In the genomic region with DNA sequence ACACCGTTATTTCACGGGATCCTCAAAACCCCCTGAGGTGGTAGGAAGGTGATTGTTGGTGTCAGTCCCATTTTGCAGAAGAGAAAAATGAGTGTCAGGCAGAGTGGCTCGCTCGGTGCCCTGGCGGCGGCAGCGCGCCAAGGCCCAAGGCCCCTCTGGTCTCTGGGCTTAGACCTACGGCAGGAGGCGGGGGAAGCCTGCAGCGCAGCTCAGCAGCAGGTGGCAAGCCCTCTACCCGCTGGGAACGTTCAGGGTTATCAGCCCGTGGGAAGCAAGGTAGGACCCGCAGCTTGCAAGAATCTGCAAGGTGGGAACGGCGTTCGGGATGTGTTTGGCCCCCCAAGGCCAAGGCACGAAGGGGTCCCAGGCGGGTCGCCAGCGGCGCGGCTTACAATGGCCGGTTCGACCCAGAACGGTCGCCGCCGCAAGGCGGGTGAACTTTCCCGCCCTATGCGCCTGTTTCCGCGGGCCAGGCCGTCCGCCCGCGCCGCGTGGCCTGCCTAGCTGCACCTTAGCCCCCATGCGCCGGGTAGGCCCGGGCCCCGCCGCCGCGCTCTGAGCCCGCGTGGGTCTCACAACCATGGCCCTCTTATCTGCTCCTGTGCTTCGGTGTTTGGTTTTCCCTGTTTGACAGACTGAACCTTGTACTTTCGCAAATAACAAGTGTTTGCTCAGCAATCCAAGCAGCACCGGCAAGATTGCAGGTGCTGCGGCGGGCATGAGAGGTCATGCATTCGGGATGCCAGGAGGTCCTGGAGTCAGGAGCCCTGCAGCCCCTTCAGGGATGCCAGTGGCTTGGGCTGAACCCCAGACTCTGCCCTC, we compare ENCODE assay signal across 1 cellular context.
TF ChIP-seq lines count a peak whose summit lies in the region.

No MANE protein-coding gene starts in this region.

TF ChIP-seq in HepG2, 621 proteins besides CTCF, POLR2A, EP300 and RAD21 (continued from another document and continues in another):
- TF ChIP-seq, protein P1, sequence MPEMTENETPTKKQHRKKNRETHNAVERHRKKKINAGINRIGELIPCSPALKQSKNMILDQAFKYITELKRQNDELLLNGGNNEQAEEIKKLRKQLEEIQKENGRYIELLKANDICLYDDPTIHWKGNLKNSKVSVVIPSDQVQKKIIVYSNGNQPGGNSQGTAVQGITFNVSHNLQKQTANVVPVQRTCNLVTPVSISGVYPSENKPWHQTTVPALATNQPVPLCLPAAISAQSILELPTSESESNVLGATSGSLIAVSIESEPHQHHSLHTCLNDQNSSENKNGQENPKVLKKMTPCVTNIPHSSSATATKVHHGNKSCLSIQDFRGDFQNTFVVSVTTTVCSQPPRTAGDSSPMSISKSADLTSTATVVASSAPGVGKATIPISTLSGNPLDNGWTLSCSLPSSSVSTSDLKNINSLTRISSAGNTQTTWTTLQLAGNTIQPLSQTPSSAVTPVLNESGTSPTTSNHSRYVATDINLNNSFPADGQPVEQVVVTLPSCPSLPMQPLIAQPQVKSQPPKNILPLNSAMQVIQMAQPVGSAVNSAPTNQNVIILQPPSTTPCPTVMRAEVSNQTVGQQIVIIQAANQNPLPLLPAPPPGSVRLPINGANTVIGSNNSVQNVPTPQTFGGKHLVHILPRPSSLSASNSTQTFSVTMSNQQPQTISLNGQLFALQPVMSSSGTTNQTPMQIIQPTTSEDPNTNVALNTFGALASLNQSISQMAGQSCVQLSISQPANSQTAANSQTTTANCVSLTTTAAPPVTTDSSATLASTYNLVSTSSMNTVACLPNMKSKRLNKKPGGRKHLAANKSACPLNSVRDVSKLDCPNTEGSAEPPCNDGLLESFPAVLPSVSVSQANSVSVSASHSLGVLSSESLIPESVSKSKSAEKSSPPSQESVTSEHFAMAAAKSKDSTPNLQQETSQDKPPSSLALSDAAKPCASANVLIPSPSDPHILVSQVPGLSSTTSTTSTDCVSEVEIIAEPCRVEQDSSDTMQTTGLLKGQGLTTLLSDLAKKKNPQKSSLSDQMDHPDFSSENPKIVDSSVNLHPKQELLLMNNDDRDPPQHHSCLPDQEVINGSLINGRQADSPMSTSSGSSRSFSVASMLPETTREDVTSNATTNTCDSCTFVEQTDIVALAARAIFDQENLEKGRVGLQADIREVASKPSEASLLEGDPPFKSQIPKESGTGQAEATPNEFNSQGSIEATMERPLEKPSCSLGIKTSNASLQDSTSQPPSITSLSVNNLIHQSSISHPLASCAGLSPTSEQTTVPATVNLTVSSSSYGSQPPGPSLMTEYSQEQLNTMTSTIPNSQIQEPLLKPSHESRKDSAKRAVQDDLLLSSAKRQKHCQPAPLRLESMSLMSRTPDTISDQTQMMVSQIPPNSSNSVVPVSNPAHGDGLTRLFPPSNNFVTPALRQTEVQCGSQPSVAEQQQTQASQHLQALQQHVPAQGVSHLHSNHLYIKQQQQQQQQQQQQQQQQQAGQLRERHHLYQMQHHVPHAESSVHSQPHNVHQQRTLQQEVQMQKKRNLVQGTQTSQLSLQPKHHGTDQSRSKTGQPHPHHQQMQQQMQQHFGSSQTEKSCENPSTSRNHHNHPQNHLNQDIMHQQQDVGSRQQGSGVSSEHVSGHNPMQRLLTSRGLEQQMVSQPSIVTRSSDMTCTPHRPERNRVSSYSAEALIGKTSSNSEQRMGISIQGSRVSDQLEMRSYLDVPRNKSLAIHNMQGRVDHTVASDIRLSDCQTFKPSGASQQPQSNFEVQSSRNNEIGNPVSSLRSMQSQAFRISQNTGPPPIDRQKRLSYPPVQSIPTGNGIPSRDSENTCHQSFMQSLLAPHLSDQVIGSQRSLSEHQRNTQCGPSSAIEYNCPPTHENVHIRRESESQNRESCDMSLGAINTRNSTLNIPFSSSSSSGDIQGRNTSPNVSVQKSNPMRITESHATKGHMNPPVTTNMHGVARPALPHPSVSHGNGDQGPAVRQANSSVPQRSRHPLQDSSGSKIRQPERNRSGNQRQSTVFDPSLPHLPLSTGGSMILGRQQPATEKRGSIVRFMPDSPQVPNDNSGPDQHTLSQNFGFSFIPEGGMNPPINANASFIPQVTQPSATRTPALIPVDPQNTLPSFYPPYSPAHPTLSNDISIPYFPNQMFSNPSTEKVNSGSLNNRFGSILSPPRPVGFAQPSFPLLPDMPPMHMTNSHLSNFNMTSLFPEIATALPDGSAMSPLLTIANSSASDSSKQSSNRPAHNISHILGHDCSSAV (CRISPR knock-in tag; IDR thresholded peaks at IDR 0.05; ENCODE audit: borderline replicate concordance): peak; percentile 90; the same call in 1 of the 2 replicates
- TF ChIP-seq ZNF263 (CRISPR knock-in tag; IDR thresholded peaks at IDR 0.05) (peak; percentile 68), ZNF382 (CRISPR knock-in tag; IDR thresholded peaks at IDR 0.05; ENCODE audit: borderline replicate concordance) (no peak), SNAPC2 (CRISPR knock-in tag; IDR thresholded peaks at IDR 0.05) (peak; percentile 86; the same call in 1 of the 2 replicates), SALL1 (CRISPR knock-in tag; IDR thresholded peaks at IDR 0.05) (peak; percentile 100), ZNF282 (IDR thresholded peaks at IDR 0.05; ENCODE audit: partially characterized antibody) (no peak), ZNF569 (CRISPR knock-in tag; IDR thresholded peaks at IDR 0.05; ENCODE audit: borderline replicate concordance) (peak; percentile 54; the same call in 1 of the 2 replicates), KDM3A (CRISPR knock-in tag; IDR thresholded peaks at IDR 0.05; ENCODE audit: low read depth) (peak; percentile 86), TSC22D2 (CRISPR knock-in tag; IDR thresholded peaks at IDR 0.05; ENCODE audit: borderline replicate concordance) (peak; percentile 89; the same call in 1 of the 2 replicates), MLX (CRISPR knock-in tag; IDR thresholded peaks at IDR 0.05) (peak; percentile 94), ZNF580 (CRISPR knock-in tag; IDR thresholded peaks at IDR 0.05; ENCODE audit: borderline replicate concordance, low read depth) (peak; percentile 96), ZNF781 (CRISPR knock-in tag; IDR thresholded peaks at IDR 0.05; ENCODE audit: borderline replicate concordance, not compliant biosample characterization) (no peak), ZNF839 (CRISPR knock-in tag; IDR thresholded peaks at IDR 0.05; ENCODE audit: borderline replicate concordance) (peak; percentile 94; the same call in 1 of the 2 replicates), NFRKB (IDR thresholded peaks at IDR 0.05) (no peak), BRD4 (CRISPR knock-in tag; IDR thresholded peaks at IDR 0.05) (peak; percentile 96), GPN1 (CRISPR knock-in tag; IDR thresholded peaks at IDR 0.05; ENCODE audit: borderline replicate concordance) (no peak), ELF3 (CRISPR knock-in tag; IDR thresholded peaks at IDR 0.05) (peak; percentile 93; the same call in 1 of the 2 replicates), DZIP1 (CRISPR knock-in tag; IDR thresholded peaks at IDR 0.05) (peak; percentile 94; the same call in 1 of the 2 replicates), THAP11 (CRISPR knock-in tag; IDR thresholded peaks at IDR 0.05) (peak; percentile 81), ADNP (CRISPR knock-in tag; IDR thresholded peaks at IDR 0.05) (0 out of 2 replicates have a peak, but pooled peaks have one; percentile 50), ZFP90 (CRISPR knock-in tag; IDR thresholded peaks at IDR 0.05; ENCODE audit: borderline replicate concordance) (peak; percentile 70; the same call in 1 of the 2 replicates), ZNF20 (CRISPR knock-in tag; IDR thresholded peaks at IDR 0.05) (peak; percentile 25; the same call in 1 of the 2 replicates), ZNF224 (CRISPR knock-in tag; IDR thresholded peaks at IDR 0.05) (peak; percentile 93), SUZ12 (IDR thresholded peaks at IDR 0.05; ENCODE audit: low read depth, low read length) (no peak), ZNF18 (CRISPR knock-in tag; IDR thresholded peaks at IDR 0.05; ENCODE audit: insufficient replicate concordance) (peak; percentile 47), ZNF713 (CRISPR knock-in tag; IDR thresholded peaks at IDR 0.05) (no peak), DR1 (CRISPR knock-in tag; IDR thresholded peaks at IDR 0.05) (peak; percentile 86), NRL (CRISPR knock-in tag; IDR thresholded peaks at IDR 0.05; ENCODE audit: borderline replicate concordance) (peak; percentile 99)
- TF ChIP-seq, protein P2, sequence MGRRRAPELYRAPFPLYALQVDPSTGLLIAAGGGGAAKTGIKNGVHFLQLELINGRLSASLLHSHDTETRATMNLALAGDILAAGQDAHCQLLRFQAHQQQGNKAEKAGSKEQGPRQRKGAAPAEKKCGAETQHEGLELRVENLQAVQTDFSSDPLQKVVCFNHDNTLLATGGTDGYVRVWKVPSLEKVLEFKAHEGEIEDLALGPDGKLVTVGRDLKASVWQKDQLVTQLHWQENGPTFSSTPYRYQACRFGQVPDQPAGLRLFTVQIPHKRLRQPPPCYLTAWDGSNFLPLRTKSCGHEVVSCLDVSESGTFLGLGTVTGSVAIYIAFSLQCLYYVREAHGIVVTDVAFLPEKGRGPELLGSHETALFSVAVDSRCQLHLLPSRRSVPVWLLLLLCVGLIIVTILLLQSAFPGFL (CRISPR knock-in tag; IDR thresholded peaks at IDR 0.05): no peak
- TF ChIP-seq, protein P3, sequence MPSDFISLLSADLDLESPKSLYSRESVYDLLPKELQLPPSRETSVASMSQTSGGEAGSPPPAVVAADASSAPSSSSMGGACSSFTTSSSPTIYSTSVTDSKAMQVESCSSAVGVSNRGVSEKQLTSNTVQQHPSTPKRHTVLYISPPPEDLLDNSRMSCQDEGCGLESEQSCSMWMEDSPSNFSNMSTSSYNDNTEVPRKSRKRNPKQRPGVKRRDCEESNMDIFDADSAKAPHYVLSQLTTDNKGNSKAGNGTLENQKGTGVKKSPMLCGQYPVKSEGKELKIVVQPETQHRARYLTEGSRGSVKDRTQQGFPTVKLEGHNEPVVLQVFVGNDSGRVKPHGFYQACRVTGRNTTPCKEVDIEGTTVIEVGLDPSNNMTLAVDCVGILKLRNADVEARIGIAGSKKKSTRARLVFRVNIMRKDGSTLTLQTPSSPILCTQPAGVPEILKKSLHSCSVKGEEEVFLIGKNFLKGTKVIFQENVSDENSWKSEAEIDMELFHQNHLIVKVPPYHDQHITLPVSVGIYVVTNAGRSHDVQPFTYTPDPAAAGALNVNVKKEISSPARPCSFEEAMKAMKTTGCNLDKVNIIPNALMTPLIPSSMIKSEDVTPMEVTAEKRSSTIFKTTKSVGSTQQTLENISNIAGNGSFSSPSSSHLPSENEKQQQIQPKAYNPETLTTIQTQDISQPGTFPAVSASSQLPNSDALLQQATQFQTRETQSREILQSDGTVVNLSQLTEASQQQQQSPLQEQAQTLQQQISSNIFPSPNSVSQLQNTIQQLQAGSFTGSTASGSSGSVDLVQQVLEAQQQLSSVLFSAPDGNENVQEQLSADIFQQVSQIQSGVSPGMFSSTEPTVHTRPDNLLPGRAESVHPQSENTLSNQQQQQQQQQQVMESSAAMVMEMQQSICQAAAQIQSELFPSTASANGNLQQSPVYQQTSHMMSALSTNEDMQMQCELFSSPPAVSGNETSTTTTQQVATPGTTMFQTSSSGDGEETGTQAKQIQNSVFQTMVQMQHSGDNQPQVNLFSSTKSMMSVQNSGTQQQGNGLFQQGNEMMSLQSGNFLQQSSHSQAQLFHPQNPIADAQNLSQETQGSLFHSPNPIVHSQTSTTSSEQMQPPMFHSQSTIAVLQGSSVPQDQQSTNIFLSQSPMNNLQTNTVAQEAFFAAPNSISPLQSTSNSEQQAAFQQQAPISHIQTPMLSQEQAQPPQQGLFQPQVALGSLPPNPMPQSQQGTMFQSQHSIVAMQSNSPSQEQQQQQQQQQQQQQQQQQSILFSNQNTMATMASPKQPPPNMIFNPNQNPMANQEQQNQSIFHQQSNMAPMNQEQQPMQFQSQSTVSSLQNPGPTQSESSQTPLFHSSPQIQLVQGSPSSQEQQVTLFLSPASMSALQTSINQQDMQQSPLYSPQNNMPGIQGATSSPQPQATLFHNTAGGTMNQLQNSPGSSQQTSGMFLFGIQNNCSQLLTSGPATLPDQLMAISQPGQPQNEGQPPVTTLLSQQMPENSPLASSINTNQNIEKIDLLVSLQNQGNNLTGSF (CRISPR knock-in tag; IDR thresholded peaks at IDR 0.05): peak; percentile 94; the same call in 1 of the 2 replicates
